8 cellular contexts compared by ENCODE assay signal in the genomic region with DNA sequence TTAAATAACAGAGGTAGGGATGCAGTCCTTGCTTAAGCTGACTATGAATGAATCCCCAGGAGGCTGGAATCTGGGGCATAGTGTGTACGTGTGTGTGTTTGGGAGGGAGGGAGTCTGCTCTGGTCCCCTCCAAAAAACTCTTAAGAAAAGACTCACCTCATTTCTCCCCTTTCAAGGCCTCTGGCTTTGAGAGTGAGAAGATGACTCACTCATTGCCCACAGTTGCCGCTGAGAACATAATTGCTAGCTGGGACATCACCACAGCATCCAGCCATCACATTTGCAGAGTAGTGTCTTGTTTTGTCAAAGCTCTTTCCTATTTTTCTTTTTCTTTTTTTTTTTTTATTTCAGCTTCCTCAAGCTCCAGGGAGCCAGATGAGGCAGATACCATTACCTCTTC.
A peak's percentile ranks its signal among the peaks of the same experiment; 100 is the strongest.
DNase-seq lines count a peak whose midpoint lies in the region; ATAC-seq, FAIRE-seq and TF ChIP-seq lines count a peak whose summit lies in the region.

No MANE protein-coding gene starts in this region.

- H3K9me3 ChIP-seq in PC-3 (ENCODE audit: low read length) = no peaks in the 10 kb centered on the region

- peak overlapping the region; percentile 94 for H3K27ac Mint-ChIP-seq in activated naive CD8-positive, alpha-beta T cell
- peak overlapping the region; percentile 86 to 96 for H3K27ac Mint-ChIP-seq in stimulated activated naive CD8-positive, alpha-beta T cell treated with anti-CD3 and anti-CD28 coated beads, Interleukin-15, amount 100 ng/mL, for 72 hours

- intact Hi-C loops in PC-3 (cut with micrococcal nuclease) = loop anchor here (5.0 kb wide), 1 partner anchor 46 kb away; no protein-coding TSS in a partner anchor

- no peaks in the 10 kb centered on the region for H4K20me1 ChIP-seq in PC-3 (ENCODE audit: low read length)

- no peaks in the 10 kb centered on the region for H3K36me3 Mint-ChIP-seq in activated naive CD8-positive, alpha-beta T cell

- DNase-seq in GM18507 (ENCODE audit: extremely low spot score, insufficient read length, low read depth) (no peak), PC-3 (peak; percentile 28), kidney glomerular epithelial cell (lab: John Stamatoyannopoulos, UW) (peak; percentile 17), NCI-H1105 (lab: John Stamatoyannopoulos, UW) (no peak), Ammon's horn (ENCODE audit: low spot score) (no peak)
- peak; percentile 42 to 67 for DNase-seq in stimulated activated naive CD8-positive, alpha-beta T cell treated with anti-CD3 and anti-CD28 coated beads, Interleukin-15, amount 100 ng/mL, for 72 hours

- H3K9me2 ChIP-seq in PC-3 (replicated peaks; ENCODE audit: low read length) = no peaks in the 10 kb centered on the region

- H2AFZ ChIP-seq in PC-3 (ENCODE audit: low read length) = peak overlapping the region; percentile 36; the same call in 1 of the 2 replicates

- H3K4me3 Mint-ChIP-seq in activated naive CD8-positive, alpha-beta T cell = peak overlapping the region; percentile 58
- H3K4me3 Mint-ChIP-seq in stimulated activated naive CD8-positive, alpha-beta T cell treated with anti-CD3 and anti-CD28 coated beads, Interleukin-15, amount 100 ng/mL, for 72 hours = peak overlapping the region; percentile 76 to 79

- no peaks in the 10 kb centered on the region for H3F3A ChIP-seq in PC-3 (ENCODE audit: low read length, unreplicated experiment)

- CTCF ChIA-PET in PC-3 (lab: Charles Lee) = interaction anchor here (0.6 to 1.5 kb wide), 3 partner anchors 105 to 149 kb away, joined by 4 to 13 read pairs (median 4); no protein-coding TSS in a partner anchor

- peak overlapping the region; percentile 63 for H3K4me2 ChIP-seq in PC-3 (ENCODE audit: low read length)

- H3K9me3 Mint-ChIP-seq in activated naive CD8-positive, alpha-beta T cell (ENCODE audit: low read depth) = no peaks in the 10 kb centered on the region
- no peaks in the 10 kb centered on the region for H3K9me3 Mint-ChIP-seq in stimulated activated naive CD8-positive, alpha-beta T cell treated with anti-CD3 and anti-CD28 coated beads, Interleukin-15, amount 100 ng/mL, for 72 hours

- POLR2A ChIA-PET in PC-3 (lab: Charles Lee; ENCODE audit: unreplicated experiment) = interaction anchor here (0.6 to 0.7 kb wide), 4 partner anchors 76 to 1949 kb away, joined by 3 to 27 read pairs (median 12); no protein-coding TSS in a partner anchor

- H3K27me3 Mint-ChIP-seq in activated naive CD8-positive, alpha-beta T cell = no peaks in the 10 kb centered on the region
- no peaks in the 10 kb centered on the region for H3K27me3 Mint-ChIP-seq in stimulated activated naive CD8-positive, alpha-beta T cell treated with anti-CD3 and anti-CD28 coated beads, Interleukin-15, amount 100 ng/mL, for 72 hours

- FAIRE-seq in GM18507 (lab: Jason Lieb, UNC) = peak; percentile 72

- no peaks in the 10 kb centered on the region for H3K79me2 ChIP-seq in PC-3 (ENCODE audit: low read length)

- peaks cover 16% of the 10 kb centered on the region for H3K4me1 ChIP-seq in PC-3 (ENCODE audit: insufficient read depth, low read length)

- peak overlapping the region; percentile 43 for H3K9ac ChIP-seq in PC-3 (ENCODE audit: low read length)

- H3K27ac ChIP-seq in PC-3 (ENCODE audit: low read length) = peak overlapping the region; percentile 77

- H3K36me3 ChIP-seq in PC-3 (ENCODE audit: low read depth, low read length) = no peaks in the 10 kb centered on the region

- H3K4me1 Mint-ChIP-seq in activated naive CD8-positive, alpha-beta T cell (ENCODE audit: low read depth) = peaks cover 58% of the 10 kb centered on the region
- H3K4me1 Mint-ChIP-seq in stimulated activated naive CD8-positive, alpha-beta T cell treated with anti-CD3 and anti-CD28 coated beads, Interleukin-15, amount 100 ng/mL, for 72 hours = peaks cover 61% of the 10 kb centered on the region

- no peaks in the 10 kb centered on the region for H3K27me3 ChIP-seq in PC-3 (ENCODE audit: low read length)

- no peak overlapping the region for H3K4me3 ChIP-seq in PC-3 (ENCODE audit: low read length)

- peak; percentile 66 for ATAC-seq in HG02870 (IDR thresholded peaks at IDR 0.05; ENCODE audit: unreplicated experiment)
- no peak for ATAC-seq in PC-3
- ATAC-seq in stimulated activated naive CD8-positive, alpha-beta T cell treated with anti-CD3 and anti-CD28 coated beads, Interleukin-15, amount 100 ng/mL, for 72 hours = peak; percentile 69

- no peak for TF ChIP-seq CTCF in PC-3 (conservative IDR thresholded peaks at IDR 0.05; ENCODE audit: low read depth, low read length)

- BruUV-seq in PC-3 (replicated peaks; lab: Mats Ljungman, UMichigan) = no TSS peak

Comparison
In these comparisons a context has a peak if more than half of its experiments do, and no peak if none do; other contexts are left out.
1. DNase-seq: peak in PC-3 (single experiment), kidney glomerular epithelial cell (single experiment) and stimulated activated naive CD8-positive, alpha-beta T cell treated with anti-CD3 and anti-CD28 coated beads, Interleukin-15, amount 100 ng/mL, for 72 hours (2 of 2); none in GM18507 (single experiment), NCI-H1105 (single experiment) and Ammon's horn (single experiment).